ENCODE assay signal across 8 cellular contexts in the genomic region with DNA sequence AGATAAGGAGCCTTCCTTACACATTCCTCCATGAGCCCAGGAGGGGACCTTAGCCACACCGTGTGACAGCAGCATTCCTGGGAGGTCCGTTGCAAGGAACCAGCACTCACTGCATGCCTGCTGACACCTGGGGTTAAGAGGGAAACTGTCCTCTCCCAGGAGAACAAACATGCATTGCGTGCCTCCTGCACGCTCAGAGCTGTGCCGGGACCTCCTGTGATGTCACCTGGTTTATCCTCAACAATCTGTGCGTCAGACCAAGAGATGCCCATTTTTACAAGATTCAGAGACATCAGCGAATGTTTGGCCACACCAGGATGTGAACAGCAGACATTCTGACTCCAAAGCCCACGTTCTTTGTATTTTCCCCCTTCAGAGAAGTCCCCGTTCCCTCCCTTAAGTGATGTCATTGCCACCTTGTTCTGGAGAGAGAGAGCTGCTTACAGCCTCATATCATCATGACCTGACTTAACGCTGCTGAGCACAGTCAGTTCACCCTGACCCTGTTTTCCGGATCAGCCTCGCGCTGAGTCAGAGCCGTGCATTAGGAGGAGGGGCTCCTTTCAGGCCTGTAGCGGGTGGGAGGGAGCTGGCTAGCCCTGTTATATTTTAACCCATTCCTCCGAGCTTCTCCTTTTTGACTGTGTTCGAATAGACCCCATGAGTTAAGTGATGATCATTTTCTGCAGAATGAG. TPM values are rescaled to one million over a fixed set of nuclear protein-coding genes. Genes with fewer than 3 reads are reported as not detected.
DNase-seq lines count a peak whose midpoint lies in the region; ATAC-seq and TF ChIP-seq lines count a peak whose summit lies in the region.

No MANE protein-coding gene starts in this region.

- H3K4me1 ChIP-seq in endodermal cell (ENCODE audit: control insufficient read depth, insufficient read depth, low read length) = peaks cover 6% of the 10 kb centered on the region
- no peaks in the 10 kb centered on the region for H3K4me1 ChIP-seq in MM.1S (ENCODE audit: low read length)

- DNase-seq in activated naive CD4-positive, alpha-beta T cell treated with anti-CD3 and anti-CD28 coated beads for 36 hours = peak; percentile 40
- DNase-seq in activated naive CD4-positive, alpha-beta T cell (lab: John Stamatoyannopoulos, UW) = no peak
- DNase-seq in SK-N-MC (ENCODE audit: low read depth, low spot score) (no peak), endodermal cell (peak; percentile 91), non-pigmented ciliary epithelial cell (ENCODE audit: low read depth) (peak; percentile 69), MM.1S (no peak), hippocampal formation (lab: John Stamatoyannopoulos, UW) (no peak)

- H3K9ac ChIP-seq in SK-N-MC (ENCODE audit: insufficient read length) (no peak overlapping the region), endodermal cell (ENCODE audit: extremely low read depth, low read length, poor library complexity, severe bottlenecking) (peak overlapping the region; percentile 12), MM.1S (ENCODE audit: low read length) (no peak overlapping the region)

- ATAC-seq in GM21737 (IDR thresholded peaks at IDR 0.05; ENCODE audit: unreplicated experiment) = no peak

- H2AFZ ChIP-seq in MM.1S (ENCODE audit: low read length) = no peak overlapping the region

- H3K27ac ChIP-seq in SK-N-MC (peak overlapping the region; percentile 68; the same call in 1 of the 2 replicates), endodermal cell (ENCODE audit: low read depth, low read length) (peak overlapping the region; percentile 54), MM.1S (ENCODE audit: low read length) (no peak overlapping the region)

- H3K36me3 ChIP-seq in SK-N-MC (ENCODE audit: insufficient read depth, low read length) (peaks cover 7% of the 10 kb centered on the region; the same call in 1 of the 2 replicates), endodermal cell (ENCODE audit: control insufficient read depth, insufficient read depth, low read length) (peaks cover 23% of the 10 kb centered on the region), MM.1S (replicated peaks; ENCODE audit: insufficient read depth, low read length) (no peaks in the 10 kb centered on the region)

- H3F3A ChIP-seq in MM.1S (ENCODE audit: insufficient read depth, low read length) = no peaks in the 10 kb centered on the region

- H3K79me2 ChIP-seq in MM.1S (ENCODE audit: low read length) = no peaks in the 10 kb centered on the region

- H3K27me3 Mint-ChIP-seq in activated naive CD4-positive, alpha-beta T cell treated with anti-CD3 and anti-CD28 coated beads for 36 hours (ENCODE audit: low read depth) = no peaks in the 10 kb centered on the region
- H3K27me3 Mint-ChIP-seq in endodermal cell (ENCODE audit: insufficient read depth) = no peaks in the 10 kb centered on the region

- H3K36me3 Mint-ChIP-seq in activated naive CD4-positive, alpha-beta T cell treated with anti-CD3 and anti-CD28 coated beads for 36 hours (ENCODE audit: low read depth) = peaks cover 8% of the 10 kb centered on the region
- peaks cover 36% of the 10 kb centered on the region for H3K36me3 Mint-ChIP-seq in endodermal cell (ENCODE audit: low read depth)

- no peaks in the 10 kb centered on the region for H3K9me3 Mint-ChIP-seq in activated naive CD4-positive, alpha-beta T cell treated with anti-CD3 and anti-CD28 coated beads for 36 hours
- H3K9me3 Mint-ChIP-seq in endodermal cell = no peaks in the 10 kb centered on the region

- no peak overlapping the region for H3K4me2 ChIP-seq in MM.1S (ENCODE audit: low read depth, low read length)

- H3K27ac Mint-ChIP-seq in activated naive CD4-positive, alpha-beta T cell treated with anti-CD3 and anti-CD28 coated beads for 36 hours = peak overlapping the region; percentile 37
- peak overlapping the region; percentile 92 for H3K27ac Mint-ChIP-seq in endodermal cell

- WGBS in endodermal cell (ENCODE audit: insufficient coverage in 1 of 2, insufficient read length in 1 of 2), 2 experiments = 56 to 62% methylated on average over 12 to 17 of the region's 17 CpGs

- no peaks in the 10 kb centered on the region for H3K9me3 ChIP-seq in SK-N-MC (ENCODE audit: low read depth, low read length)
- no peaks in the 10 kb centered on the region for H3K9me3 ChIP-seq in endodermal cell (ENCODE audit: control insufficient read depth, low read length)
- no peaks in the 10 kb centered on the region for H3K9me3 ChIP-seq in MM.1S (replicated peaks; ENCODE audit: insufficient read depth, low read length)

- peaks cover 6% of the 10 kb centered on the region for H3K4me1 Mint-ChIP-seq in activated naive CD4-positive, alpha-beta T cell treated with anti-CD3 and anti-CD28 coated beads for 36 hours (ENCODE audit: low read depth)
- peaks cover 10% of the 10 kb centered on the region for H3K4me1 Mint-ChIP-seq in endodermal cell

- intact Hi-C loops in activated naive CD4-positive, alpha-beta T cell treated with anti-CD3 and anti-CD28 coated beads for 36 hours (cut with micrococcal nuclease) = no loop called here

- H3K9me2 ChIP-seq in MM.1S (replicated peaks; ENCODE audit: insufficient read depth, low read length) = no peaks in the 10 kb centered on the region

- no peaks in the 10 kb centered on the region for H3K27me3 ChIP-seq in endodermal cell (ENCODE audit: control insufficient read depth, insufficient read depth, low read length, poor library complexity, severe bottlenecking)
- no peaks in the 10 kb centered on the region for H3K27me3 ChIP-seq in MM.1S (replicated peaks; ENCODE audit: insufficient read depth, low read length)

- CTCF ChIA-PET in activated naive CD4-positive, alpha-beta T cell treated with anti-CD3 and anti-CD28 coated beads for 36 hours (lab: Charles Lee) = interaction anchor here (0.7 kb wide), 1 partner anchor 44 kb away, joined by 3 read pairs; no protein-coding TSS in a partner anchor

- no peaks in the 10 kb centered on the region for H4K20me1 ChIP-seq in MM.1S (ENCODE audit: insufficient read depth, low read length)

- no peak overlapping the region for H3K4me3 ChIP-seq in SK-N-MC
- no peak overlapping the region for H3K4me3 ChIP-seq in endodermal cell (ENCODE audit: low read length)
- no peak overlapping the region for H3K4me3 ChIP-seq in MM.1S (ENCODE audit: low read length)

- no peak overlapping the region for H3K4me3 Mint-ChIP-seq in activated naive CD4-positive, alpha-beta T cell treated with anti-CD3 and anti-CD28 coated beads for 36 hours
- H3K4me3 Mint-ChIP-seq in endodermal cell = no peak overlapping the region

- peak; percentile 38 for TF ChIP-seq CTCF in endodermal cell (conservative IDR thresholded peaks at IDR 0.05)
- no peak for TF ChIP-seq CTCF in MM.1S (IDR thresholded peaks at IDR 0.05; ENCODE audit: low read length)

RNA-seq across cellular contexts. Expression of a gene that starts 36.2 kb away (rescaled TPM):
- 1 to 10 TPM; 5.5 to 6.3 TPM for total RNA-seq in activated naive CD4-positive, alpha-beta T cell treated with anti-CD3 and anti-CD28 coated beads for 36 hours
- total RNA-seq in endodermal cell = 10 to 100 TPM; 21.8 to 25.3 TPM
- polyA plus RNA-seq in endodermal cell (2013, experiment 1 of 2) = 11.6 TPM
- polyA plus RNA-seq in endodermal cell (2013, experiment 2 of 2) = 8.8 TPM

RNA-seq across cellular contexts. Expression of a gene that starts 44.8 kb away (rescaled TPM):
- 10 to 100 TPM; 64.4 to 67.5 TPM for total RNA-seq in activated naive CD4-positive, alpha-beta T cell treated with anti-CD3 and anti-CD28 coated beads for 36 hours
- 10 to 100 TPM; 31.0 to 35.6 TPM for total RNA-seq in endodermal cell
- 24.1 TPM for polyA plus RNA-seq in endodermal cell (2013, experiment 1 of 2)
- polyA plus RNA-seq in endodermal cell (2013, experiment 2 of 2) = 19.1 TPM

RNA-seq across cellular contexts. Expression of a gene that starts 55.1 kb away (rescaled TPM):
- total RNA-seq in activated naive CD4-positive, alpha-beta T cell treated with anti-CD3 and anti-CD28 coated beads for 36 hours = 1 to 10 TPM; 8.2 to 8.3 TPM
- 10 to 100 TPM; 30.7 to 32.6 TPM for total RNA-seq in endodermal cell
- polyA plus RNA-seq in endodermal cell (2013, experiment 1 of 2) = 10.6 TPM
- 10.3 TPM for polyA plus RNA-seq in endodermal cell (2013, experiment 2 of 2)

Comparison
In these comparisons a context has a peak if more than half of its experiments do, and no peak if none do; other contexts are left out.
1. DNase-seq: peak in activated naive CD4-positive, alpha-beta T cell treated with anti-CD3 and anti-CD28 coated beads for 36 hours (single experiment), endodermal cell (single experiment) and non-pigmented ciliary epithelial cell (single experiment); none in activated naive CD4-positive, alpha-beta T cell (0 of 4), SK-N-MC (single experiment), MM.1S (single experiment) and hippocampal formation (0 of 2).